Comparison of ENCODE assay signal across 21 cellular contexts in the genomic region with DNA sequence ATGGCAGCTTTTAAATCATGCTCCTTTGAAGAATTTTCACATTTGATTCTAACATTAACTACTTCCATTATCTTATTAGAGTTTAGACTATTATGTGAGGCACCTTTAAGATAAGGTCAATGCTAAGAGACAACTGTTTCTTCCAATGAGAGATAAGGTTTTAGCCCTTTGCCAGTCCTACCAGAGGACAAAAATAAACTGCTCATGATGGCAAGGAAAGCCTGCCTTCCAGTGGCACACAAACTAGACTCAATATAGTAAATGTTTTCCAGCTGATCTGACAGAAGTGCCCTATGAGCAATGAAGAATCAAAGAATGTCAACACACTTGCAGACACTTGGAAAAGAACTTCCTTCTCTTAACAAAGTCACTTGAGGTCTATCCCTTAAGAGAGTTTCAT.
A peak's percentile ranks its signal among the peaks of the same experiment; 100 is the strongest.
DNase-seq lines count a peak whose midpoint lies in the region; ATAC-seq, FAIRE-seq and TF ChIP-seq lines count a peak whose summit lies in the region.
"Had no signal": no experiment of that assay in that cellular context is flagged by ENCODE, and none has a peak within 500 bp of the region (broad histone marks: within the 10 kb centered on the region; RNA-seq: fewer than 3 reads in every experiment).

No MANE protein-coding gene starts in this region.

- H3K9me3 ChIP-seq in heart left ventricle (peaks cover 0 to 9% (median 0%) of the 10 kb centered on the region in 12 donors), left ventricle myocardium inferior (replicated peaks) (peaks cover 10% of the 10 kb centered on the region)
- H3K9me3 ChIP-seq: A549; BLaER1 treated with 17β-estradiol and CSF1 and Interleukin-3, amounts not matched to agents 10 nM and 100 nM; Caco-2 had no signal

- H3K4me1 ChIP-seq in heart left ventricle (peaks cover 0 to 4% (median 0%) of the 10 kb centered on the region in 12 donors), left ventricle myocardium inferior (peaks cover 14% of the 10 kb centered on the region)
- H3K4me1 ChIP-seq: A549; BLaER1 treated with 17β-estradiol and CSF1 and Interleukin-3, amounts not matched to agents 10 nM and 100 nM; Caco-2 had no signal

- H3K4me3 ChIP-seq in heart left ventricle (no peak overlapping the region), left ventricle myocardium inferior (no peak overlapping the region)
- H3K4me3 ChIP-seq: A549; BLaER1 treated with 17β-estradiol and CSF1 and Interleukin-3, amounts not matched to agents 10 nM and 100 nM had no signal

- H3K36me3 ChIP-seq in heart left ventricle (no peaks in the 10 kb centered on the region), left ventricle myocardium inferior (no peaks in the 10 kb centered on the region)
- H3K36me3 ChIP-seq: BLaER1 treated with 17β-estradiol and CSF1 and Interleukin-3, amounts not matched to agents 10 nM and 100 nM had no signal

- intact Hi-C loops in heart left ventricle (cut with DNase I) (no loop called here), left ventricle myocardium inferior (cut with micrococcal nuclease) (no loop called here)

- TF ChIP-seq CTCF in heart left ventricle (IDR thresholded peaks at IDR 0.05) (no peak), left ventricle myocardium inferior (IDR thresholded peaks at IDR 0.05; ENCODE audit: borderline replicate concordance) (no peak), VCaP (conservative IDR thresholded peaks at IDR 0.05) (no peak)

- peak; percentile 5 for DNase-seq in NCI-H510A treated with DMSO at 0.1 percent for 48 hours (lab: John Stamatoyannopoulos, UW)
- DNase-seq in NCI-H510A (lab: John Stamatoyannopoulos, UW) = no peak
- no peak for DNase-seq in heart left ventricle
- no peak for DNase-seq in left ventricle myocardium inferior
- no peak for DNase-seq in urothelium cell line (ENCODE audit: low spot score)
- no peak for DNase-seq in ecto neural progenitor cell (ENCODE audit: low spot score)
- DNase-seq: AML-193; Caco-2; Calu3; CD4-positive, alpha-beta T cell; CD8-positive, alpha-beta T cell; DMS79 treated with DMSO at 0.1 percent for 48 hours; GF-D8 had no signal

- TF ChIP-seq POLR2A in heart left ventricle (IDR thresholded peaks at IDR 0.05) = no peak

- H3K27me3 ChIP-seq in heart left ventricle (no peaks in the 10 kb centered on the region), left ventricle myocardium inferior (ENCODE audit: low read depth) (no peaks in the 10 kb centered on the region)
- H3K27me3 ChIP-seq: BLaER1 treated with 17β-estradiol and CSF1 and Interleukin-3, amounts not matched to agents 10 nM and 100 nM had no signal

- H3K27ac ChIP-seq in heart left ventricle (no peak overlapping the region), left ventricle myocardium inferior (replicated peaks) (no peak overlapping the region), VCaP (peak overlapping the region; percentile 76)
- H3K27ac ChIP-seq: A549; BLaER1 treated with 17β-estradiol and CSF1 and Interleukin-3, amounts not matched to agents 10 nM and 100 nM; C4-2B had no signal

- peak; percentile 56 for FAIRE-seq in urothelium cell line (lab: Jason Lieb, UNC)
- FAIRE-seq: A549, D721Med, G401.6, GM12891, GM19239 had no signal

- peak in 3 of 4 donors; percentile 69 to 79 (median 74) for ATAC-seq in heart left ventricle
- ATAC-seq: CD8-positive, alpha-beta T cell had no signal
